13 cellular contexts compared by ENCODE assay signal in the genomic region with DNA sequence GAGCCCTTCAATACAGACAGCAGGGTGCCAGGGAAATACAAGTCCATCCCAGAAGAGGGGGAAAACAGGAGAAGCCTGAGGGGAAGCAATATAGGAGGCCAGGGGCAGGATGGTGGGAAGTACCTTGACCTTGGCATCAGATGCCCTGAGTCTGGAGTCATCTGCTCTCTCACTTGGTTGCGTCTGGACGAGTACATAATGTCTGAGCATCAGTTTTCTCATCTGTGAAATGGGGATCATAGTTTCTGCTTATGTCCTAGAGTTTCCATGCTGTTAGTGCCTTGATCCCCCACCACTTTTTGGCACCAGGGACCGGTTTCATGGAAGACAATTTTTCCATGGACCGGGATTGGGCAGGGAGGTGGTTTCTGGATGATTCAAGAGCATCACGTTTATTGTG. TPM values are rescaled to one million over a fixed set of nuclear protein-coding genes. Genes with fewer than 3 reads are reported as not detected.
DNase-seq lines count a peak whose midpoint lies in the region; ATAC-seq and TF ChIP-seq lines count a peak whose summit lies in the region.
"Had no signal": no experiment of that assay in that cellular context is flagged by ENCODE, and none has a peak within 500 bp of the region (broad histone marks: within the 10 kb centered on the region; RNA-seq: fewer than 3 reads in every experiment).

No MANE protein-coding gene starts in this region.

- H3K27me3 ChIP-seq in SK-N-SH (ENCODE audit: insufficient read depth) (no peaks in the 10 kb centered on the region), neural progenitor cell (peaks cover 39% of the 10 kb centered on the region)

- no peaks in the 10 kb centered on the region for H3K9me2 ChIP-seq in SK-N-SH

- H3K9me3 Mint-ChIP-seq in activated naive CD8-positive, alpha-beta T cell treated with anti-CD3 and anti-CD28 coated beads, Interleukin-2, amount 10 ng/mL, durations not matched to agents 7 days and 5 days: no peaks in the 10 kb centered on the region
- peaks cover 2% of the 10 kb centered on the region for H3K9me3 Mint-ChIP-seq in neural progenitor cell
- H3K9me3 Mint-ChIP-seq: WTC11 had no signal

- peaks cover 43% of the 10 kb centered on the region for H3K4me1 Mint-ChIP-seq in activated naive CD8-positive, alpha-beta T cell treated with anti-CD3 and anti-CD28 coated beads, Interleukin-2, amount 10 ng/mL, durations not matched to agents 7 days and 5 days
- peaks cover 15% of the 10 kb centered on the region for H3K4me1 Mint-ChIP-seq in neural progenitor cell

- POLR2A ChIA-PET in SK-N-SH (lab: Yijun Ruan, JAX): no interaction called here
- POLR2A ChIA-PET in activated naive CD8-positive, alpha-beta T cell treated with anti-CD3 and anti-CD28 coated beads, Interleukin-2, amount 10 ng/mL, durations not matched to agents 7 days and 5 days (lab: Charles Lee): interaction anchor here (1.2 to 4.5 kb wide), 3 partner anchors 14 to 178 kb away, joined by 4 to 108 read pairs (median 10); partner anchors contain the start of genes DHX58 and STAT5B

- H3K4me3 Mint-ChIP-seq in activated naive CD8-positive, alpha-beta T cell treated with anti-CD3 and anti-CD28 coated beads, Interleukin-2, amount 10 ng/mL, durations not matched to agents 7 days and 5 days: peak overlapping the region; percentile 91
- peak overlapping the region; percentile 0 for H3K4me3 Mint-ChIP-seq in neural progenitor cell
- H3K4me3 Mint-ChIP-seq: WTC11 had no signal

- TF ChIP-seq RAD21 in SK-N-SH (IDR thresholded peaks at IDR 0.05; ENCODE audit: low read length): no peak

- H2AFZ ChIP-seq in SK-N-SH (ENCODE audit: low read depth) (no peak overlapping the region), neural progenitor cell (replicated peaks) (no peak overlapping the region)

- H3K9ac ChIP-seq in SK-N-SH (no peak overlapping the region), neural progenitor cell (no peak overlapping the region)

- ATAC-seq in SK-N-SH treated with all-trans-retinoic acid at 6 μM for 48 hours: no peak
- ATAC-seq in activated naive CD8-positive, alpha-beta T cell treated with anti-CD3 and anti-CD28 coated beads, Interleukin-2, amount 10 ng/mL, durations not matched to agents 7 days and 5 days (ENCODE audit: low read depth): no peak
- ATAC-seq: right cardiac atrium, WTC11 had no signal

- peaks cover 32% of the 10 kb centered on the region for H3K36me3 Mint-ChIP-seq in activated naive CD8-positive, alpha-beta T cell treated with anti-CD3 and anti-CD28 coated beads, Interleukin-2, amount 10 ng/mL, durations not matched to agents 7 days and 5 days
- H3K36me3 Mint-ChIP-seq in neural progenitor cell: no peaks in the 10 kb centered on the region
- H3K36me3 Mint-ChIP-seq: WTC11 had no signal

- peak; percentile 15 for DNase-seq in SK-N-SH
- DNase-seq in GM12864 (ENCODE audit: low read depth): no peak
- no peak for DNase-seq in activated naive CD8-positive, alpha-beta T cell treated with anti-CD3 and anti-CD28 coated beads, Interleukin-2, amount 10 ng/mL, durations not matched to agents 7 days and 5 days
- DNase-seq in neural progenitor cell (ENCODE audit: low spot score): no peak
- no peak for DNase-seq in NCI-H2107 (lab: John Stamatoyannopoulos, UW)
- no peak for DNase-seq in NCI-H146 treated with DMSO at 0.1 percent for 48 hours (lab: John Stamatoyannopoulos, UW; ENCODE audit: unreplicated experiment)
- DNase-seq in COR-L47 (lab: John Stamatoyannopoulos, UW): no peak
- DNase-seq: 8988T, cerebellar nuclear complex had no signal

- no peak for TF ChIP-seq EP300 in SK-N-SH (IDR thresholded peaks at IDR 0.05; ENCODE audit: borderline replicate concordance in 1 of 2, low read depth in 1 of 2, low read length in 1 of 2)

- CTCF ChIA-PET in SK-N-SH (lab: Yijun Ruan, JAX): interaction anchor here (2.1 kb wide), 2 partner anchors 10 to 68 kb away, joined by 5 to 11 read pairs; no protein-coding TSS in a partner anchor

- H3K4me1 ChIP-seq in SK-N-SH (ENCODE audit: control insufficient read depth in 1 of 2, insufficient read depth in 2 of 2, low read depth in 1 of 2, low read length in 1 of 2) (peaks cover 0 to 7% of the 10 kb centered on the region in 2 experiments; a peak in 1 of 4 replicates), neural progenitor cell (no peaks in the 10 kb centered on the region)

- H3K27me3 Mint-ChIP-seq in activated naive CD8-positive, alpha-beta T cell treated with anti-CD3 and anti-CD28 coated beads, Interleukin-2, amount 10 ng/mL, durations not matched to agents 7 days and 5 days: no peaks in the 10 kb centered on the region
- peaks cover 28% of the 10 kb centered on the region for H3K27me3 Mint-ChIP-seq in neural progenitor cell (ENCODE audit: insufficient read depth, low read depth)

- H3K4me3 ChIP-seq in SK-N-SH (ENCODE audit: low read depth in 2 of 2, low read length in 1 of 2) (no peak overlapping the region), GM12864 (ENCODE audit: low read depth, low read length) (peak overlapping the region; percentile 63; the same call in 1 of the 2 replicates), neural progenitor cell (no peak overlapping the region)
- H3K4me3 ChIP-seq: HAP-1 had no signal

- H3K4me2 ChIP-seq in SK-N-SH (no peak overlapping the region), neural progenitor cell (no peak overlapping the region)

- H3K79me2 ChIP-seq in SK-N-SH (ENCODE audit: insufficient read depth): no peaks in the 10 kb centered on the region
- no peaks in the 10 kb centered on the region for H3K79me2 ChIP-seq in neural progenitor cell (ENCODE audit: low read depth)

- H3K36me3 ChIP-seq in SK-N-SH (replicated peaks in 1 of 2; ENCODE audit: control insufficient read depth in 1 of 2, insufficient read depth in 2 of 2, low read length in 1 of 2) (no peaks in the 10 kb centered on the region), neural progenitor cell (no peaks in the 10 kb centered on the region)
- H3K36me3 ChIP-seq: HAP-1 had no signal

- WGBS in SK-N-SH (ENCODE audit: low lambda C conversion rate): 93% methylated on average over 5 of the region's 5 CpGs

- H3K27ac ChIP-seq in SK-N-SH (ENCODE audit: low read depth in 2 of 2, low read length in 1 of 2) (no peak overlapping the region), neural progenitor cell (no peak overlapping the region)

- H4K20me1 ChIP-seq in SK-N-SH (ENCODE audit: insufficient read depth): no peaks in the 10 kb centered on the region
- no peaks in the 10 kb centered on the region for H4K20me1 ChIP-seq in neural progenitor cell (ENCODE audit: low read depth)

- H3K9me3 ChIP-seq in SK-N-SH (no peaks in the 10 kb centered on the region), neural progenitor cell (ENCODE audit: low read depth) (no peaks in the 10 kb centered on the region)
- H3K9me3 ChIP-seq: HAP-1 had no signal

- peak overlapping the region; percentile 86 for H3K27ac Mint-ChIP-seq in activated naive CD8-positive, alpha-beta T cell treated with anti-CD3 and anti-CD28 coated beads, Interleukin-2, amount 10 ng/mL, durations not matched to agents 7 days and 5 days
- no peak overlapping the region for H3K27ac Mint-ChIP-seq in neural progenitor cell
- H3K27ac Mint-ChIP-seq: WTC11 had no signal

- TF ChIP-seq CTCF in SK-N-SH (IDR thresholded peaks at IDR 0.05): no peak
- TF ChIP-seq CTCF in GM12864 (IDR thresholded peaks at IDR 0.05; ENCODE audit: low read depth, low read length, missing control alignments): no peak
- no peak for TF ChIP-seq CTCF in neural progenitor cell (IDR thresholded peaks at IDR 0.05)

- peaks cover 4% of the 10 kb centered on the region for H3F3A ChIP-seq in SK-N-SH (replicated peaks; ENCODE audit: insufficient read depth)
- peaks cover 10% of the 10 kb centered on the region for H3F3A ChIP-seq in neural progenitor cell (ENCODE audit: low read depth)

TF ChIP-seq in SK-N-SH, 30 proteins besides CTCF, POLR2A, EP300 and RAD21 (continues in another document):
- TF ChIP-seq USF2 (IDR thresholded peaks at IDR 0.05; ENCODE audit: borderline replicate concordance, low read depth, low read length) (no peak), RXRA (IDR thresholded peaks at IDR 0.05; ENCODE audit: borderline replicate concordance, low read depth) (no peak), RCOR1 (IDR thresholded peaks at IDR 0.05; ENCODE audit: low read length) (no peak)

TF ChIP-seq in SK-N-SH treated with all-trans-retinoic acid at 6 μM for 48 hours, 23 proteins besides CTCF, POLR2A, EP300 and RAD21 (continues in another document):
- TF ChIP-seq TCF4 (CRISPR knock-in tag; IDR thresholded peaks at IDR 0.05; ENCODE audit: borderline replicate concordance): no peak
- TF ChIP-seq, protein P1, sequence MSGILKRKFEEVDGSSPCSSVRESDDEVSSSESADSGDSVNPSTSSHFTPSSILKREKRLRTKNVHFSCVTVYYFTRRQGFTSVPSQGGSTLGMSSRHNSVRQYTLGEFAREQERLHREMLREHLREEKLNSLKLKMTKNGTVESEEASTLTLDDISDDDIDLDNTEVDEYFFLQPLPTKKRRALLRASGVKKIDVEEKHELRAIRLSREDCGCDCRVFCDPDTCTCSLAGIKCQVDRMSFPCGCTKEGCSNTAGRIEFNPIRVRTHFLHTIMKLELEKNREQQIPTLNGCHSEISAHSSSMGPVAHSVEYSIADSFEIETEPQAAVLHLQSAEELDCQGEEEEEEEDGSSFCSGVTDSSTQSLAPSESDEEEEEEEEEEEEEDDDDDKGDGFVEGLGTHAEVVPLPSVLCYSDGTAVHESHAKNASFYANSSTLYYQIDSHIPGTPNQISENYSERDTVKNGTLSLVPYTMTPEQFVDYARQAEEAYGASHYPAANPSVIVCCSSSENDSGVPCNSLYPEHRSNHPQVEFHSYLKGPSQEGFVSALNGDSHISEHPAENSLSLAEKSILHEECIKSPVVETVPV (CRISPR knock-in tag; IDR thresholded peaks at IDR 0.05): no peak

RNA-seq across cellular contexts. Expression of gene STAT5A, which starts 2.3 kb away (rescaled TPM):
- polyA plus RNA-seq in SK-N-SH (2012; rRNA removed): 1.4 and 2.3 TPM in 2 replicates
- 0.85 and 1.7 TPM in 2 replicates for polyA plus RNA-seq in SK-N-SH (2012; cell fraction: cytosol; rRNA removed)
- polyA plus RNA-seq in SK-N-SH (2012; cell fraction: nucleus; rRNA removed): 5.1 and 5.8 TPM in 2 replicates
- total RNA-seq in activated naive CD8-positive, alpha-beta T cell treated with anti-CD3 and anti-CD28 coated beads, Interleukin-2, amount 10 ng/mL, durations not matched to agents 7 days and 5 days: 100 to 1,000 TPM; 125 to 131 TPM
- total RNA-seq in neural progenitor cell (ENCODE audit: low replicate concordance): 6.7 and 10.0 TPM in 2 replicates

RNA-seq across cellular contexts. Expression of gene STAT5B, which starts 14.4 kb away (rescaled TPM):
- polyA plus RNA-seq in SK-N-SH (2012; rRNA removed): 23.6 and 27.7 TPM in 2 replicates
- 12.5 and 15.6 TPM in 2 replicates for polyA plus RNA-seq in SK-N-SH (2012; cell fraction: cytosol; rRNA removed)
- polyA plus RNA-seq in SK-N-SH (2012; cell fraction: nucleus; rRNA removed): 64.3 and 77.5 TPM in 2 replicates
- total RNA-seq in activated naive CD8-positive, alpha-beta T cell treated with anti-CD3 and anti-CD28 coated beads, Interleukin-2, amount 10 ng/mL, durations not matched to agents 7 days and 5 days: 100 to 1,000 TPM; 131 to 134 TPM
- total RNA-seq in neural progenitor cell (ENCODE audit: low replicate concordance): 90.7 and 96.4 TPM in 2 replicates

Comparison
In these comparisons a context has a peak if more than half of its experiments do, and no peak if none do; other contexts are left out.
1. RNA of gene STAT5A, which starts 2.3 kb away (total RNA-seq): 125 to 131 TPM in activated naive CD8-positive, alpha-beta T cell treated with anti-CD3 and anti-CD28 coated beads, Interleukin-2, amount 10 ng/mL, durations not matched to agents 7 days and 5 days; 6.7 to 10.0 TPM in neural progenitor cell; every median in the first group is over 10 times any median in the second.